1 cellular context compared by ENCODE assay signal in genomic region chr11:12088047-12088481, GRCh38.
TF ChIP-seq lines count a peak whose summit lies in the region.

No MANE protein-coding gene starts in this region.

TF ChIP-seq in H1, 55 proteins besides CTCF, POLR2A, EP300 and RAD21:
- TF ChIP-seq CBX5 (IDR thresholded peaks at IDR 0.05; ENCODE audit: low read depth, low read length) = no peak
- no peak for TF ChIP-seq SP2 (IDR thresholded peaks at IDR 0.05; ENCODE audit: low read length)
- no peak for TF ChIP-seq CHD7 (IDR thresholded peaks at IDR 0.05; ENCODE audit: insufficient replicate concordance, low read length)
- TF ChIP-seq CHD1 (IDR thresholded peaks at IDR 0.05; ENCODE audit: low read depth, low read length) = no peak
- no peak for TF ChIP-seq USF2 (IDR thresholded peaks at IDR 0.05; ENCODE audit: low read length)
